ENCODE assay signal across 9 cellular contexts in the genomic region with DNA sequence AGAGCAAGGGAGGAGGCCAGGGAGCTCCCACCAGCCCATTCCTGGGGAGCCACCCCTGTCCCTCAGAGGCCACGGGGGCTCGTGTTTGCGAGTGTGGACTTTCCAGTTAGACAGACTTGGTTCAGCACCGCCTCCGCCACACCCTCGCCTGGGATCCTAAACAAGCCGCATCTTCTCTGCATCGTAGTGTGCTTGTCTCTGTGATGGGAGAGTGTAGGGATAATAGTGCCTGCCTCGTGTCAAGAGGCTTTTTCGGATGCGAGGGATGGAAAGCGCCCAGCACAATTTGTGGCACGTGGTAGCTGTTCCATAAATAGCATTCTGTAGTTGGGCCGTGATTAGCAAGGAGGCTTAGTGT. TPM values are rescaled to one million over a fixed set of nuclear protein-coding genes. Genes with fewer than 3 reads are reported as not detected.
A peak's percentile ranks its signal among the peaks of the same experiment; 100 is the strongest.
DNase-seq lines count a peak whose midpoint lies in the region; ATAC-seq, FAIRE-seq and TF ChIP-seq lines count a peak whose summit lies in the region.
"Had no signal": no experiment of that assay in that cellular context is flagged by ENCODE, and none has a peak within 500 bp of the region (broad histone marks: within the 10 kb centered on the region; RNA-seq: fewer than 3 reads in every experiment).

No MANE protein-coding gene starts in this region.

- POLR2A ChIA-PET in IMR-90 (lab: Charles Lee; ENCODE audit: unreplicated experiment) (no interaction called here), HepG2 (lab: Yijun Ruan, JAX) (interaction anchor here (0.6 to 3.0 kb wide), 4 partner anchors 14 to 34 kb away, joined by 3 to 18 read pairs (median 4); no protein-coding TSS in a partner anchor)

- no peak overlapping the region for H3K18ac ChIP-seq in IMR-90 (ENCODE audit: low read depth, low read length)

- no peak overlapping the region for H4K8ac ChIP-seq in IMR-90 (ENCODE audit: low read depth in 2 of 2, low read length in 2 of 2)

- H3K9me1 ChIP-seq in IMR-90 (ENCODE audit: insufficient read depth, low read length) = no peaks in the 10 kb centered on the region

- WGBS in IMR-90 (ENCODE audit: extremely low coverage in 2 of 2, insufficient read length in 1 of 2), 2 experiments = 51% methylated on average over 7 of the region's 14 CpGs; no CpG with 5 or more reads in 1 of the 2 experiments
- 0% methylated on average over 10 of the region's 14 CpGs for WGBS in HepG2 (ENCODE audit: low lambda C conversion rate)

- no peak overlapping the region for H3K56ac ChIP-seq in IMR-90 (ENCODE audit: extremely low read depth, insufficient read depth, low read length)

- peaks cover 19% of the 10 kb centered on the region for H3K27me3 ChIP-seq in IMR-90 (ENCODE audit: control insufficient read depth, insufficient read depth, low read length)
- H3K27me3 ChIP-seq in HepG2 (ENCODE audit: control insufficient read depth in 1 of 2, insufficient read depth in 2 of 2, low read length in 2 of 2) = no peaks in the 10 kb centered on the region; a peak in 1 of 5 replicates

- H3K4me1 Mint-ChIP-seq in brain = peaks cover 22% of the 10 kb centered on the region
- H3K4me1 Mint-ChIP-seq in stimulated activated naive B cell treated with anti-CD40 and anti-IgM and Interleukin-4, amounts not matched to agents 10 μg/mL and 1 μg/mL and 100 μg/mL, for 72 hours = peaks cover 8 to 11% of the 10 kb centered on the region in 2 donors

- ATAC-seq in IMR-90 (ENCODE audit: low read depth) (no peak), HepG2 (peak; percentile 45)
- ATAC-seq in stimulated activated naive B cell treated with anti-CD40 and anti-IgM and Interleukin-4, amounts not matched to agents 10 μg/mL and 1 μg/mL and 100 μg/mL, for 72 hours (replicated peaks) = no peak

- H3K4me2 ChIP-seq in IMR-90 (ENCODE audit: low read depth, low read length) (no peak overlapping the region), HepG2 (ENCODE audit: low read depth, low read length) (peak overlapping the region; percentile 88)

- H3K27me3 Mint-ChIP-seq in brain = peaks cover 48% of the 10 kb centered on the region
- H3K27me3 Mint-ChIP-seq in stimulated activated naive B cell treated with anti-CD40 and anti-IgM and Interleukin-4, amounts not matched to agents 10 μg/mL and 1 μg/mL and 100 μg/mL, for 72 hours = no peaks in the 10 kb centered on the region

- CTCF ChIA-PET in IMR-90 (lab: Yijun Ruan, JAX) (no interaction called here), HepG2 (lab: Yijun Ruan, JAX; ENCODE audit: low intra/inter-chr PET ratio, low total read pairs) (no interaction called here)

- TF ChIP-seq CTCF in IMR-90 (conservative IDR thresholded peaks at IDR 0.05; ENCODE audit: low read depth, low read length) (no peak), brain (conservative IDR thresholded peaks at IDR 0.05) (no peak), HepG2 (CRISPR knock-in tag; IDR thresholded peaks at IDR 0.05) (no peak)

- H3K4me3 ChIP-seq in IMR-90 (ENCODE audit: insufficient read depth, low read depth, low read length) = no peak overlapping the region
- peak overlapping the region; percentile 83 to 88 (median 87) for H3K4me3 ChIP-seq in HepG2 (replicated peaks in 1 of 3; ENCODE audit: insufficient read depth in 1 of 3, low read depth in 2 of 3, low read length in 3 of 3)

- H2BK120ac ChIP-seq in IMR-90 (ENCODE audit: low read depth, low read length) = no peak overlapping the region

- peak overlapping the region; percentile 79 to 89 (median 80) for H3K4me3 Mint-ChIP-seq in brain
- peak overlapping the region; percentile 71 to 77 for H3K4me3 Mint-ChIP-seq in stimulated activated naive B cell treated with anti-CD40 and anti-IgM and Interleukin-4, amounts not matched to agents 10 μg/mL and 1 μg/mL and 100 μg/mL, for 72 hours

- no peak for TF ChIP-seq EP300 in HepG2 (IDR thresholded peaks at IDR 0.05; ENCODE audit: low read depth in 2 of 2, low read length in 2 of 2)
- TF ChIP-seq EP300 in HepG2 (CRISPR knock-in tag; IDR thresholded peaks at IDR 0.05; ENCODE audit: borderline replicate concordance) = no peak

- no peak overlapping the region for H3K27ac ChIP-seq in IMR-90 (ENCODE audit: insufficient read depth, low read length)
- H3K27ac ChIP-seq in HepG2 (ENCODE audit: extremely low read length, insufficient read depth, low read length) = peak overlapping the region; percentile 63

- H3K36me3 ChIP-seq in IMR-90 (ENCODE audit: control insufficient read depth, insufficient read depth, low read length) (no peaks in the 10 kb centered on the region), HepG2 (replicated peaks in 1 of 2; ENCODE audit: control insufficient read depth in 1 of 2, insufficient read depth in 2 of 2, low read length in 2 of 2) (peaks cover 0 to 8% of the 10 kb centered on the region in 2 experiments; a peak in 1 of 5 replicates)

- H3K9ac ChIP-seq in IMR-90 (ENCODE audit: low read depth, low read length) (no peak overlapping the region), HepG2 (ENCODE audit: insufficient read depth, low read depth, low read length) (peak overlapping the region; percentile 77; the same call in 1 of the 2 replicates)

- peak overlapping the region in 3 of 5 experiments; percentile 62 to 76 (median 69) for H3K27ac Mint-ChIP-seq in brain
- H3K27ac Mint-ChIP-seq in stimulated activated naive B cell treated with anti-CD40 and anti-IgM and Interleukin-4, amounts not matched to agents 10 μg/mL and 1 μg/mL and 100 μg/mL, for 72 hours = no peak overlapping the region

- no peak for TF ChIP-seq POLR2A in IMR-90 (IDR thresholded peaks at IDR 0.05; ENCODE audit: low read depth, low read length)
- no peak for TF ChIP-seq POLR2A in HepG2 (IDR thresholded peaks at IDR 0.05; ENCODE audit: insufficient read depth in 1 of 2, low read depth in 2 of 2, low read length in 2 of 2)

- no peak overlapping the region for H3K14ac ChIP-seq in IMR-90 (replicated peaks; ENCODE audit: low read depth, low read length)

- dilution Hi-C loops in IMR-90 (cut with HindIII; ENCODE audit: low sequenced_read_pairs, unreplicated experiment) = no loop called here

- no peak overlapping the region for H2BK15ac ChIP-seq in IMR-90 (ENCODE audit: low read depth, low read length)

- no peaks in the 10 kb centered on the region for H3K9me3 ChIP-seq in IMR-90 (ENCODE audit: control insufficient read depth, insufficient read depth, low read length)
- H3K9me3 ChIP-seq in HepG2 (ENCODE audit: low read length) = no peaks in the 10 kb centered on the region

- peaks cover 0 to 6% of the 10 kb centered on the region in 2 experiments; a peak in 1 of 4 replicates for H3K79me1 ChIP-seq in IMR-90 (ENCODE audit: low read depth in 1 of 2, low read length in 2 of 2)

- intact Hi-C loops in IMR-90 (cut with micrococcal nuclease) = no loop called here
- intact Hi-C loops in HepG2 (cut with micrococcal nuclease; ENCODE audit: unreplicated experiment) = loop anchor here (5.0 kb wide), 2 partner anchors 39 to 41 kb away; no protein-coding TSS in a partner anchor

- H3K23ac ChIP-seq in IMR-90 (ENCODE audit: low read depth, low read length) = no peak overlapping the region

- in situ Hi-C loops in IMR-90 (cut with MboI; ENCODE audit: low sequenced_read_pairs) = no loop called here
- in situ Hi-C loops in HepG2 (cut with HindIII; ENCODE audit: extremely low pct_ligation_motif_present, low pct_unique_long_range_greater_than_20kb) = no loop called here

- H3K79me2 ChIP-seq in HepG2 (ENCODE audit: insufficient read depth, low read length) = peaks cover 29% of the 10 kb centered on the region

- no peaks in the 10 kb centered on the region for H4K20me1 ChIP-seq in IMR-90 (ENCODE audit: insufficient read depth, low read length)
- H4K20me1 ChIP-seq in HepG2 (ENCODE audit: insufficient read depth, low read length) = peaks cover 3% of the 10 kb centered on the region; the same call in 1 of the 2 replicates

- DNase-seq in IMR-90 (no peak), HepG2 (ENCODE audit: low spot score) (no peak), RKO (ENCODE audit: low spot score) (no peak), NCI-H2196 treated with DMSO at 0.1 percent for 48 hours (lab: John Stamatoyannopoulos, UW; ENCODE audit: unreplicated experiment) (no peak), urothelium cell line (ENCODE audit: low spot score) (no peak), dermis blood vessel endothelial cell (no peak)
- DNase-seq in stimulated activated naive B cell treated with anti-CD40 and anti-IgM and Interleukin-4, amounts not matched to agents 10 μg/mL and 1 μg/mL and 100 μg/mL, for 72 hours = no peak
- DNase-seq: NCI-H510A treated with DMSO at 0.1 percent for 48 hours had no signal

- no peak overlapping the region for H4K5ac ChIP-seq in IMR-90 (ENCODE audit: low read depth, low read length)

- no peak for FAIRE-seq in HepG2 (lab: Jason Lieb, UNC)
- no peak for FAIRE-seq in urothelium cell line (lab: Jason Lieb, UNC)

- H3K4me1 ChIP-seq in IMR-90 (ENCODE audit: control insufficient read depth, insufficient read depth, low read length) (no peaks in the 10 kb centered on the region), HepG2 (ENCODE audit: insufficient read depth, low read length) (peaks cover 50% of the 10 kb centered on the region)

- H2AK5ac ChIP-seq in IMR-90 (ENCODE audit: low read depth, low read length) = no peak overlapping the region

- no peak overlapping the region for H2BK5ac ChIP-seq in IMR-90 (ENCODE audit: low read depth, low read length, poor library complexity, severe bottlenecking)

- peak overlapping the region; percentile 37 for H2AK9ac ChIP-seq in IMR-90 (replicated peaks; ENCODE audit: low read depth, low read length, poor library complexity)

- H3K4ac ChIP-seq in IMR-90 (ENCODE audit: low read depth, low read length) = no peak overlapping the region

- peaks cover 0 to 2% (median 0%) of the 10 kb centered on the region in 5 experiments for H3K9me3 Mint-ChIP-seq in brain
- no peaks in the 10 kb centered on the region for H3K9me3 Mint-ChIP-seq in stimulated activated naive B cell treated with anti-CD40 and anti-IgM and Interleukin-4, amounts not matched to agents 10 μg/mL and 1 μg/mL and 100 μg/mL, for 72 hours

- H3K36me3 Mint-ChIP-seq in brain = peaks cover 7% of the 10 kb centered on the region
- peaks cover 0 to under 1% of the 10 kb centered on the region in 2 donors for H3K36me3 Mint-ChIP-seq in stimulated activated naive B cell treated with anti-CD40 and anti-IgM and Interleukin-4, amounts not matched to agents 10 μg/mL and 1 μg/mL and 100 μg/mL, for 72 hours

- no peak overlapping the region for H2BK20ac ChIP-seq in IMR-90 (ENCODE audit: low read depth, low read length)

- no peak overlapping the region for H4K91ac ChIP-seq in IMR-90 (ENCODE audit: insufficient read depth, low read depth, low read length)

- TF ChIP-seq RAD21 in IMR-90 (IDR thresholded peaks at IDR 0.05; ENCODE audit: low read length) (no peak), HepG2 (CRISPR knock-in tag; IDR thresholded peaks at IDR 0.05) (no peak)

- BruUV-seq in IMR-90 (replicated peaks; lab: Mats Ljungman, UMichigan) = no TSS peak
- BruUV-seq in HepG2 (replicated peaks; lab: Mats Ljungman, UMichigan) = no TSS peak

- H2AFZ ChIP-seq in IMR-90 (replicated peaks; ENCODE audit: low read length, poor library complexity) = peak overlapping the region; percentile 96
- H2AFZ ChIP-seq in HepG2 (ENCODE audit: low read length) = no peak overlapping the region

RNA-seq across cellular contexts. Expression of gene PPP1R13B, which starts 1.3 kb away (rescaled TPM):
- total RNA-seq in IMR-90 (2012; rRNA removed) (1.6 and 2.2 TPM in 2 replicates), HepG2 (2016; rRNA removed; fragmentation: Illumina TruSeq; extraction: Trizol) (5.3 and 9.4 TPM in 2 replicates), dermis blood vessel endothelial cell (20.9 and 27.5 TPM in 2 replicates)
- polyA plus RNA-seq in IMR-90 (2012; rRNA removed) (2.8 and 3.7 TPM in 2 replicates), brain (ENCODE audit: insufficient read depth, low read depth, low replicate concordance) (22.2 TPM), HepG2 (2011; rRNA removed) (4.6 and 5.3 TPM in 2 replicates)
- polyA plus RNA-seq in IMR-90 (2012; cell fraction: cytosol; rRNA removed) = 0.86 and 1.6 TPM in 2 replicates
- 16.1 and 16.3 TPM in 2 replicates for polyA plus RNA-seq in IMR-90 (2012; cell fraction: nucleus; rRNA removed; ENCODE audit: low replicate concordance)
- 36.5 and 44.3 TPM in 2 replicates for total RNA-seq in HepG2 (2016; cell fraction: cytosol; rRNA removed; fragmentation: Illumina TruSeq; extraction: Trizol; ENCODE audit: low read depth)
- 5.9 and 7.8 TPM in 2 replicates for total RNA-seq in HepG2 (2016; cell fraction: insoluble cytoplasmic fraction; rRNA removed; fragmentation: Illumina TruSeq; extraction: Trizol)
- total RNA-seq in HepG2 (2016; cell fraction: membrane; rRNA removed; fragmentation: Illumina TruSeq; extraction: Trizol) = 11.4 and 12.4 TPM in 2 replicates
- total RNA-seq in HepG2 (2016; cell fraction: nucleus; rRNA removed; fragmentation: Illumina TruSeq; extraction: Trizol) = 13.0 and 13.3 TPM in 2 replicates
- 2.9 and 3.0 TPM in 2 replicates for polyA plus RNA-seq in HepG2 (2011; cell fraction: cytosol; rRNA removed)
- 20.9 and 24.0 TPM in 2 replicates for polyA plus RNA-seq in HepG2 (2011; cell fraction: nucleus; rRNA removed)
- polyA plus RNA-seq in HepG2 (2012) = 5.1 and 6.3 TPM in 2 replicates
- 2.2 and 2.3 TPM in 2 replicates for polyA plus RNA-seq in HepG2 (2016; cell fraction: cytosol; fragmentation: Illumina TruSeq; extraction: Trizol; ENCODE audit: low read depth)
- polyA plus RNA-seq in HepG2 (2016; cell fraction: insoluble cytoplasmic fraction; fragmentation: Illumina TruSeq; extraction: Trizol; ENCODE audit: low read depth) = 4.2 and 6.1 TPM in 2 replicates
- polyA plus RNA-seq in HepG2 (2016; cell fraction: membrane; fragmentation: Illumina TruSeq; extraction: Trizol; ENCODE audit: low read depth) = 4.0 and 4.8 TPM in 2 replicates
- 33.9 and 35.1 TPM in 2 replicates for polyA plus RNA-seq in HepG2 (2016; cell fraction: nucleus; fragmentation: Illumina TruSeq; extraction: Trizol; ENCODE audit: insufficient read depth, low read depth)
- 8.5 and 13.6 TPM in 2 replicates for polyA minus RNA-seq in HepG2 (2011; rRNA and poly(A)+ RNA removed; ENCODE audit: low replicate concordance)
- 2.9 and 4.5 TPM in 2 replicates for polyA minus RNA-seq in HepG2 (2011; cell fraction: cytosol; rRNA and poly(A)+ RNA removed)
- 14.5 and 21.1 TPM in 2 replicates for polyA minus RNA-seq in HepG2 (2011; cell fraction: nucleus; rRNA and poly(A)+ RNA removed)
